In the genomic region with DNA sequence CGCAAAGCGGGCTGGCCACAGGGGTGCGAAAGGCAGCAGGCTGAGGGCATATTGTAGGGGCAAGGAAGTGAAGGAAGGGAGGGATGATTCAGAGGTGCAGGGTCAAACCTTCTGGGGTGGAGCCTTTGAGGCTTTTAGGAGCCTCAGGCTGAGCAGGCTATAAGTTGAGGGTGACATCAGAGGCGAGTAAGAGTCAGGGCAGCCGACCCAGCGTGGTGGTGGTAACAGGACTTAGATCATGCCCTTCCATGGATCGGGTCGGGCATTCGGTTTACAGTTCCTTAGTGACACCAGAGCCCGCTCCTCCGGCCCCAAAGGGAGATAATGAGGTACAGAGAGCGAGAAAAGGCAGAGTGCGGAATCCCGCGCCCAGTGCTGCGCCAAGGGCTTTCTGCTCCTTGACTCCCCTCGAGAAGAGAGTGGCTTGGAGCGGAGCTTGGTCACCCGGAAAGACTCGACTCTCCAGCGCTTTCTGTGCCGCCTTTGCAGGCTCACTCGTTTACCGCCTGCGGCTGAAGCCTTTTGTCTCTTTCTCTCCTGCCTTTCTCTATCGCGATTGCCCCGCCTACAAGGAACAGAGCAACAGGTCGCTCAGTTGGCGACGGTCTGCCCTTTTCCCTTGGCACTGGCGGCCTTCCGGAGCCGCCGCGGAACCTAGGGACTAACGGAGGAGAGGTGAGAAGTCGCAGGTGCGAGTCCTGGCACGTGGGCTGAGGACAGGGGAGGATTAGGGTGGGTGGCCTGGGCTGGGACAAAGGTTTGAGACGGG, we compare ENCODE assay signal across 8 cellular contexts. TPM values are rescaled to one million over a fixed set of nuclear protein-coding genes. Genes with fewer than 3 reads are reported as not detected.
A peak's percentile ranks its signal among the peaks of the same experiment; 100 is the strongest.
DNase-seq lines count a peak whose midpoint lies in the region; TF ChIP-seq lines count a peak whose summit lies in the region.

No MANE protein-coding gene starts in this region.

- H3K27me3 ChIP-seq in right atrium auricular region (peaks cover 18 to 21% of the 10 kb centered on the region in 2 donors), skeletal muscle tissue (ENCODE audit: control insufficient read depth in 3 of 3, insufficient read depth in 3 of 3, low read length in 3 of 3) (peaks cover 47 to 70% (median 62%) of the 10 kb centered on the region in 3 donors)

- peak; percentile 75 for DNase-seq in activated CD8-positive, alpha-beta memory T cell treated with anti-CD3 and anti-CD28 coated beads for 24 hours
- DNase-seq in activated CD8-positive, alpha-beta memory T cell treated with anti-CD3 and anti-CD28 coated beads, Interleukin-2, amount 50 U/mL, for 4 hours = no peak
- DNase-seq in right atrium auricular region (ENCODE audit: low spot score) (no peak), amniotic stem cell (lab: John Stamatoyannopoulos, UW) (no peak), NOMO-1 (lab: John Stamatoyannopoulos, UW; ENCODE audit: unreplicated experiment in 2 of 2) (no peak), NCI-H1694 treated with DMSO at 0.1 percent for 48 hours (lab: John Stamatoyannopoulos, UW) (no peak)

- H3K4me1 ChIP-seq in right atrium auricular region (peaks cover 0 to 48% of the 10 kb centered on the region in 2 donors), skeletal muscle tissue (ENCODE audit: control insufficient read depth in 3 of 3, insufficient read depth in 3 of 3, low read length in 3 of 3) (peaks cover 20 to 23% (median 23%) of the 10 kb centered on the region in 3 donors)

- H3K36me3 ChIP-seq in right atrium auricular region = peaks cover 1% of the 10 kb centered on the region
- peaks cover 4 to 8% (median 5%) of the 10 kb centered on the region in 3 donors for H3K36me3 ChIP-seq in skeletal muscle tissue (ENCODE audit: control insufficient read depth in 3 of 3, insufficient read depth in 3 of 3, low read length in 3 of 3)

- H3K4me3 ChIP-seq in WI38 (ENCODE audit: low read depth, low read length) (peak overlapping the region; percentile 53), right atrium auricular region (peak overlapping the region; percentile 6 to 51), skeletal muscle tissue (ENCODE audit: low read length in 3 of 3) (peak overlapping the region; percentile 59 to 66 (median 60))

- no peaks in the 10 kb centered on the region for H3K9me3 ChIP-seq in right atrium auricular region
- H3K9me3 ChIP-seq in skeletal muscle tissue (ENCODE audit: control insufficient read depth in 3 of 3, low read length in 3 of 3) = no peaks in the 10 kb centered on the region

- H3K27ac ChIP-seq in right atrium auricular region (no peak overlapping the region), skeletal muscle tissue (ENCODE audit: low read depth, low read length) (no peak overlapping the region)

- no peak for TF ChIP-seq CTCF in WI38 (IDR thresholded peaks at IDR 0.05; ENCODE audit: low read depth, low read length)
- TF ChIP-seq CTCF in right atrium auricular region (IDR thresholded peaks at IDR 0.05) = no peak

- peak overlapping the region; percentile 29 to 68 (median 30) for H3K9ac ChIP-seq in skeletal muscle tissue (ENCODE audit: low read depth in 1 of 3, low read length in 3 of 3)

RNA-seq across cellular contexts. Expression of gene LBX2, which starts 0.7 kb away (rescaled TPM):
- total RNA-seq in right atrium auricular region (1 to 10 TPM in 1 of 2 donors, under 1 TPM in 1; 0.83 to 1.0 TPM), skeletal muscle tissue (not detected)

RNA-seq across cellular contexts. Expression of gene PCGF1, which starts 8.8 kb away (rescaled TPM):
- total RNA-seq in right atrium auricular region (10 to 100 TPM; 15.2 to 19.0 TPM), skeletal muscle tissue (6.8 TPM)

RNA-seq across cellular contexts. Expression of gene TLX2, which starts 15.6 kb away (rescaled TPM):
- total RNA-seq in right atrium auricular region (not detected), skeletal muscle tissue (not detected)

RNA-seq across cellular contexts. Expression of gene TTC31, which starts 15.8 kb away (rescaled TPM):
- total RNA-seq in right atrium auricular region = 1 to 10 TPM; 9.1 to 9.6 TPM
- 4.2 TPM for total RNA-seq in skeletal muscle tissue

RNA-seq across cellular contexts. Expression of gene CCDC142, which starts 15.9 kb away (rescaled TPM):
- total RNA-seq in right atrium auricular region = 10 to 100 TPM in 1 of 2 donors, 1 to 10 TPM in 1; 3.8 to 13.6 TPM
- 30.3 TPM for total RNA-seq in skeletal muscle tissue
